25 cellular contexts compared by ENCODE assay signal in the genomic region with DNA sequence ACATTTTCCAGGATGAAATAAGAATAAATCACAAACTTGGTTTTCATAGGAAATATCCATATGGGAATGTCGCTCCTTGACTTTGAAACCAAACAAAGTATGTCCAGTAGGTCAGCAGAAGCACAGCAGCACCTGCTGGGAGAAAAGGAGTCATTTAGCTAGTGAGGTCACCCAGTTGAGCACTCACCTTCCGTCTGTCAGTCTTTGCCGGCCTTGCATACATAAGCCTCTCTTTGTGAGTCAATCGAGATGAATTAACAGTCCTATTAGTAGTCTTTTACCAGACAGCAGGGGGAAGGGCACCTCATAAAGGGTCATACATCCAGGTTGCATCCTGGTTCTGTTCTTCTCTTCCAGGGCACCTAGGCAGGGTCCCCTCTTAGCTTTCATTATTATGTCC.
DNase-seq lines count a peak whose midpoint lies in the region; FAIRE-seq and TF ChIP-seq lines count a peak whose summit lies in the region.
"Had no signal": no experiment of that assay in that cellular context is flagged by ENCODE, and none has a peak within 500 bp of the region (broad histone marks: within the 10 kb centered on the region; RNA-seq: fewer than 3 reads in every experiment).

No MANE protein-coding gene starts in this region.

- H3K27me3 ChIP-seq in iPS DF 6.9 (ENCODE audit: control insufficient read depth, insufficient read depth, low read length) (no peaks in the 10 kb centered on the region), suprapubic skin (no peaks in the 10 kb centered on the region)
- H3K27me3 ChIP-seq: adrenal gland; BLaER1 treated with 17β-estradiol and CSF1 and Interleukin-3, amounts not matched to agents 10 nM and 100 nM; vagina had no signal

- WGBS in iPS DF 6.9 (ENCODE audit: insufficient coverage, insufficient read length), result no CpG with 5 or more reads among the region's 4 CpGs
- 84% methylated on average over 4 of the region's 4 CpGs for WGBS in suprapubic skin

- peak; percentile 76 for FAIRE-seq in D721Med (lab: Jason Lieb, UNC)
- FAIRE-seq: bronchial epithelial cell, H54, K562 had no signal

- H3K4me3 ChIP-seq in iPS DF 6.9 (ENCODE audit: low read length) (no peak overlapping the region), suprapubic skin (no peak overlapping the region)
- H3K4me3 ChIP-seq: adrenal gland; BLaER1 treated with 17β-estradiol and CSF1 and Interleukin-3, amounts not matched to agents 10 nM and 100 nM; K562; mucosa of descending colon; vagina had no signal

- H3K27ac ChIP-seq in iPS DF 6.9 (ENCODE audit: low read length) (no peak overlapping the region), suprapubic skin (no peak overlapping the region)
- H3K27ac ChIP-seq: adrenal gland; BLaER1 treated with 17β-estradiol and CSF1 and Interleukin-3, amounts not matched to agents 10 nM and 100 nM; vagina had no signal

- no peak for TF ChIP-seq POLR2A in suprapubic skin (IDR thresholded peaks at IDR 0.05)

- H3K9me3 ChIP-seq in iPS DF 6.9 (ENCODE audit: control insufficient read depth, insufficient read depth, low read length) (no peaks in the 10 kb centered on the region), suprapubic skin (no peaks in the 10 kb centered on the region)
- H3K9me3 ChIP-seq: adrenal gland, mucosa of descending colon, vagina had no signal

- no peaks in the 10 kb centered on the region for H3K36me3 ChIP-seq in iPS DF 6.9 (ENCODE audit: control insufficient read depth, insufficient read depth, low read length)
- H3K36me3 ChIP-seq in suprapubic skin, result no peaks in the 10 kb centered on the region
- H3K36me3 ChIP-seq: adrenal gland; BLaER1 treated with 17β-estradiol and CSF1 and Interleukin-3, amounts not matched to agents 10 nM and 100 nM; vagina had no signal

- DNase-seq in D721Med (ENCODE audit: insufficient read length, low spot score) (no peak), HuH-7 (ENCODE audit: low spot score) (peak; percentile 16), SHP77 (lab: John Stamatoyannopoulos, UW) (peak; percentile 54 to 57), iPS DF 6.9 (ENCODE audit: low read depth, low spot score) (peak; percentile 68), NOMO-1 treated with DMSO at 0.1 percent for 48 hours (lab: John Stamatoyannopoulos, UW; ENCODE audit: unreplicated experiment) (no peak), NCI-H526 treated with DMSO at 0.1 percent for 48 hours (lab: John Stamatoyannopoulos, UW) (no peak), suprapubic skin (ENCODE audit: low spot score in 2 of 2) (no peak), SKM-1 treated with dmso at 0.1 percent for 144 hours (lab: John Stamatoyannopoulos, UW; ENCODE audit: unreplicated experiment) (no peak)
- DNase-seq: activated CD4-positive, CD25-positive, alpha-beta regulatory T cell treated with anti-CD3 and anti-CD28 coated beads, Interleukin-2, amount 50 U/mL, for 72 hours; activated CD8-positive, alpha-beta T cell treated with anti-CD3 and anti-CD28 coated beads for 36 hours; activated gamma-delta T cell treated with Interleukin-2 at 50 U/mL for 16 hours; adrenal gland; cortex of kidney; immature natural killer cell; mucosa of descending colon; NCI-H2029; NCI-H226; posterior cingulate gyrus; substantia nigra; T-helper 9 cell had no signal

- no peak for TF ChIP-seq CTCF in D721Med (IDR thresholded peaks at IDR 0.05; ENCODE audit: insufficient read depth, missing control alignments)
- no peak for TF ChIP-seq CTCF in suprapubic skin (IDR thresholded peaks at IDR 0.05)

- H3K4me1 ChIP-seq in iPS DF 6.9 (ENCODE audit: control insufficient read depth, insufficient read depth, low read length) (peaks cover 8% of the 10 kb centered on the region), suprapubic skin (no peaks in the 10 kb centered on the region)
- H3K4me1 ChIP-seq: adrenal gland; BLaER1 treated with 17β-estradiol and CSF1 and Interleukin-3, amounts not matched to agents 10 nM and 100 nM; vagina had no signal

- no peak for TF ChIP-seq EP300 in suprapubic skin (IDR thresholded peaks at IDR 0.05)

Comparison
In these comparisons a context has a peak if more than half of its experiments do, and no peak if none do; other contexts are left out.
1. DNase-seq: peak in HuH-7 (single experiment), SHP77 (2 of 2) and iPS DF 6.9 (single experiment); none in D721Med (single experiment), NOMO-1 treated with DMSO at 0.1 percent for 48 hours (single experiment), NCI-H526 treated with DMSO at 0.1 percent for 48 hours (single experiment), suprapubic skin (0 of 2) and SKM-1 treated with dmso at 0.1 percent for 144 hours (single experiment).